2 cellular contexts compared by ENCODE assay signal in the genomic region with DNA sequence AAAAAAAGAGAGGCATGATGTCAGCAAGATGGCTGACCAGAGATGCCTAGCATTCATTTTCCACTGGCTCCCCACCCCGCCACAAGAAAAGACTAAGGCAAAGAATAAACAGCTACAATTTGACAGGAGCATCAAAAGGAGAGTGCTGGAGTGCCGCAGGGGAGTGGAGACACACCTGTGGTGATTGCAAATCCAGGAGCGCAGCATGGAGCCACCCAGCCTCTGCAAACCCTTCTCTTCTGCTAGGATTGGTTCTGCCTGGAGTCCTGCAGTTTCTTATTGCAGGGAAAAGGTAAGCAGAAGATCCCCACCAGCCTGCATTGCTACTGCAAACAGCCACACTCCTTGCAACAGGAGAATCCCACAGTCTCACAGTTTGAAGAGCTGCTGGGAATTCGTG.
TF ChIP-seq lines count a peak whose summit lies in the region.

No MANE protein-coding gene starts in this region.

TF ChIP-seq in A549, 52 proteins besides CTCF, POLR2A, EP300 and RAD21:
- TF ChIP-seq NR3C1 (IDR thresholded peaks at IDR 0.05) (no peak), CEBPB (IDR thresholded peaks at IDR 0.05) (no peak), ZSCAN20 (CRISPR knock-in tag; IDR thresholded peaks at IDR 0.05) (no peak), BHLHE40 (IDR thresholded peaks at IDR 0.05; ENCODE audit: low read depth, low read length) (no peak), TFCP2L1 (CRISPR knock-in tag; IDR thresholded peaks at IDR 0.05) (no peak), EHF (CRISPR knock-in tag; IDR thresholded peaks at IDR 0.05) (no peak), MYC (IDR thresholded peaks at IDR 0.05; ENCODE audit: borderline replicate concordance, low read length) (no peak), SMC3 (IDR thresholded peaks at IDR 0.05) (no peak), ZNF302 (CRISPR knock-in tag; IDR thresholded peaks at IDR 0.05) (no peak), RCOR1 (IDR thresholded peaks at IDR 0.05; ENCODE audit: low read depth, low read length) (no peak), POLR2AphosphoS2 (conservative IDR thresholded peaks at IDR 0.05; ENCODE audit: low read length) (no peak), JUNB (IDR thresholded peaks at IDR 0.05) (no peak), ESRRA (IDR thresholded peaks at IDR 0.05; ENCODE audit: borderline replicate concordance, low read length) (no peak), ZC3H11A (IDR thresholded peaks at IDR 0.05) (no peak)
- TF ChIP-seq, protein P1, sequence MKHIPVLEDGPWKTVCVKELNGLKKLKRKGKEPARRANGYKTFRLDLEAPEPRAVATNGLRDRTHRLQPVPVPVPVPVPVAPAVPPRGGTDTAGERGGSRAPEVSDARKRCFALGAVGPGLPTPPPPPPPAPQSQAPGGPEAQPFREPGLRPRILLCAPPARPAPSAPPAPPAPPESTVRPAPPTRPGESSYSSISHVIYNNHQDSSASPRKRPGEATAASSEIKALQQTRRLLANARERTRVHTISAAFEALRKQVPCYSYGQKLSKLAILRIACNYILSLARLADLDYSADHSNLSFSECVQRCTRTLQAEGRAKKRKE (CRISPR knock-in tag; IDR thresholded peaks at IDR 0.05; ENCODE audit: low read depth): no peak
- TF ChIP-seq, protein P2, sequence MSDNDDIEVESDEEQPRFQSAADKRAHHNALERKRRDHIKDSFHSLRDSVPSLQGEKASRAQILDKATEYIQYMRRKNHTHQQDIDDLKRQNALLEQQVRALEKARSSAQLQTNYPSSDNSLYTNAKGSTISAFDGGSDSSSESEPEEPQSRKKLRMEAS (IDR thresholded peaks at IDR 0.05): no peak

TF ChIP-seq in K562, 482 proteins besides CTCF, POLR2A, EP300 and RAD21:
- TF ChIP-seq MCM3 (IDR thresholded peaks at IDR 0.05) (no peak), ILF3 (IDR thresholded peaks at IDR 0.05; ENCODE audit: borderline replicate concordance) (no peak), ZNF644 (tag; IDR thresholded peaks at IDR 0.05; ENCODE audit: low read depth) (no peak), KLF1 (tag; IDR thresholded peaks at IDR 0.05) (no peak), FOXP1 (CRISPR knock-in tag; IDR thresholded peaks at IDR 0.05) (no peak), ZBTB7A (IDR thresholded peaks at IDR 0.05; ENCODE audit: borderline replicate concordance, control insufficient read depth, low read depth, low read length) (no peak), ZNF311 (CRISPR knock-in tag; IDR thresholded peaks at IDR 0.05) (no peak), ZNF79 (CRISPR knock-in tag; IDR thresholded peaks at IDR 0.05; ENCODE audit: low read depth) (no peak), CBFA2T2 (conservative IDR thresholded peaks at IDR 0.05) (no peak), PRPF4 (IDR thresholded peaks at IDR 0.05; ENCODE audit: insufficient read depth, low read depth, low read length, poor library complexity, severe bottlenecking) (no peak), BRD4 (IDR thresholded peaks at IDR 0.05) (no peak), C11orf30 (IDR thresholded peaks at IDR 0.05; ENCODE audit: low read depth) (no peak), ZC3H4 (CRISPR knock-in tag; IDR thresholded peaks at IDR 0.05; ENCODE audit: borderline replicate concordance) (no peak), JUN (IDR thresholded peaks at IDR 0.05; ENCODE audit: borderline replicate concordance, low read depth, low read length) (no peak), JUN (CRISPR knock-in tag; IDR thresholded peaks at IDR 0.05; ENCODE audit: borderline replicate concordance) (no peak)
- TF ChIP-seq, protein P3, sequence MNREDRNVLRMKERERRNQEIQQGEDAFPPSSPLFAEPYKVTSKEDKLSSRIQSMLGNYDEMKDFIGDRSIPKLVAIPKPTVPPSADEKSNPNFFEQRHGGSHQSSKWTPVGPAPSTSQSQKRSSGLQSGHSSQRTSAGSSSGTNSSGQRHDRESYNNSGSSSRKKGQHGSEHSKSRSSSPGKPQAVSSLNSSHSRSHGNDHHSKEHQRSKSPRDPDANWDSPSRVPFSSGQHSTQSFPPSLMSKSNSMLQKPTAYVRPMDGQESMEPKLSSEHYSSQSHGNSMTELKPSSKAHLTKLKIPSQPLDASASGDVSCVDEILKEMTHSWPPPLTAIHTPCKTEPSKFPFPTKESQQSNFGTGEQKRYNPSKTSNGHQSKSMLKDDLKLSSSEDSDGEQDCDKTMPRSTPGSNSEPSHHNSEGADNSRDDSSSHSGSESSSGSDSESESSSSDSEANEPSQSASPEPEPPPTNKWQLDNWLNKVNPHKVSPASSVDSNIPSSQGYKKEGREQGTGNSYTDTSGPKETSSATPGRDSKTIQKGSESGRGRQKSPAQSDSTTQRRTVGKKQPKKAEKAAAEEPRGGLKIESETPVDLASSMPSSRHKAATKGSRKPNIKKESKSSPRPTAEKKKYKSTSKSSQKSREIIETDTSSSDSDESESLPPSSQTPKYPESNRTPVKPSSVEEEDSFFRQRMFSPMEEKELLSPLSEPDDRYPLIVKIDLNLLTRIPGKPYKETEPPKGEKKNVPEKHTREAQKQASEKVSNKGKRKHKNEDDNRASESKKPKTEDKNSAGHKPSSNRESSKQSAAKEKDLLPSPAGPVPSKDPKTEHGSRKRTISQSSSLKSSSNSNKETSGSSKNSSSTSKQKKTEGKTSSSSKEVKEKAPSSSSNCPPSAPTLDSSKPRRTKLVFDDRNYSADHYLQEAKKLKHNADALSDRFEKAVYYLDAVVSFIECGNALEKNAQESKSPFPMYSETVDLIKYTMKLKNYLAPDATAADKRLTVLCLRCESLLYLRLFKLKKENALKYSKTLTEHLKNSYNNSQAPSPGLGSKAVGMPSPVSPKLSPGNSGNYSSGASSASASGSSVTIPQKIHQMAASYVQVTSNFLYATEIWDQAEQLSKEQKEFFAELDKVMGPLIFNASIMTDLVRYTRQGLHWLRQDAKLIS (CRISPR knock-in tag; IDR thresholded peaks at IDR 0.05): no peak
- TF ChIP-seq, protein P4, sequence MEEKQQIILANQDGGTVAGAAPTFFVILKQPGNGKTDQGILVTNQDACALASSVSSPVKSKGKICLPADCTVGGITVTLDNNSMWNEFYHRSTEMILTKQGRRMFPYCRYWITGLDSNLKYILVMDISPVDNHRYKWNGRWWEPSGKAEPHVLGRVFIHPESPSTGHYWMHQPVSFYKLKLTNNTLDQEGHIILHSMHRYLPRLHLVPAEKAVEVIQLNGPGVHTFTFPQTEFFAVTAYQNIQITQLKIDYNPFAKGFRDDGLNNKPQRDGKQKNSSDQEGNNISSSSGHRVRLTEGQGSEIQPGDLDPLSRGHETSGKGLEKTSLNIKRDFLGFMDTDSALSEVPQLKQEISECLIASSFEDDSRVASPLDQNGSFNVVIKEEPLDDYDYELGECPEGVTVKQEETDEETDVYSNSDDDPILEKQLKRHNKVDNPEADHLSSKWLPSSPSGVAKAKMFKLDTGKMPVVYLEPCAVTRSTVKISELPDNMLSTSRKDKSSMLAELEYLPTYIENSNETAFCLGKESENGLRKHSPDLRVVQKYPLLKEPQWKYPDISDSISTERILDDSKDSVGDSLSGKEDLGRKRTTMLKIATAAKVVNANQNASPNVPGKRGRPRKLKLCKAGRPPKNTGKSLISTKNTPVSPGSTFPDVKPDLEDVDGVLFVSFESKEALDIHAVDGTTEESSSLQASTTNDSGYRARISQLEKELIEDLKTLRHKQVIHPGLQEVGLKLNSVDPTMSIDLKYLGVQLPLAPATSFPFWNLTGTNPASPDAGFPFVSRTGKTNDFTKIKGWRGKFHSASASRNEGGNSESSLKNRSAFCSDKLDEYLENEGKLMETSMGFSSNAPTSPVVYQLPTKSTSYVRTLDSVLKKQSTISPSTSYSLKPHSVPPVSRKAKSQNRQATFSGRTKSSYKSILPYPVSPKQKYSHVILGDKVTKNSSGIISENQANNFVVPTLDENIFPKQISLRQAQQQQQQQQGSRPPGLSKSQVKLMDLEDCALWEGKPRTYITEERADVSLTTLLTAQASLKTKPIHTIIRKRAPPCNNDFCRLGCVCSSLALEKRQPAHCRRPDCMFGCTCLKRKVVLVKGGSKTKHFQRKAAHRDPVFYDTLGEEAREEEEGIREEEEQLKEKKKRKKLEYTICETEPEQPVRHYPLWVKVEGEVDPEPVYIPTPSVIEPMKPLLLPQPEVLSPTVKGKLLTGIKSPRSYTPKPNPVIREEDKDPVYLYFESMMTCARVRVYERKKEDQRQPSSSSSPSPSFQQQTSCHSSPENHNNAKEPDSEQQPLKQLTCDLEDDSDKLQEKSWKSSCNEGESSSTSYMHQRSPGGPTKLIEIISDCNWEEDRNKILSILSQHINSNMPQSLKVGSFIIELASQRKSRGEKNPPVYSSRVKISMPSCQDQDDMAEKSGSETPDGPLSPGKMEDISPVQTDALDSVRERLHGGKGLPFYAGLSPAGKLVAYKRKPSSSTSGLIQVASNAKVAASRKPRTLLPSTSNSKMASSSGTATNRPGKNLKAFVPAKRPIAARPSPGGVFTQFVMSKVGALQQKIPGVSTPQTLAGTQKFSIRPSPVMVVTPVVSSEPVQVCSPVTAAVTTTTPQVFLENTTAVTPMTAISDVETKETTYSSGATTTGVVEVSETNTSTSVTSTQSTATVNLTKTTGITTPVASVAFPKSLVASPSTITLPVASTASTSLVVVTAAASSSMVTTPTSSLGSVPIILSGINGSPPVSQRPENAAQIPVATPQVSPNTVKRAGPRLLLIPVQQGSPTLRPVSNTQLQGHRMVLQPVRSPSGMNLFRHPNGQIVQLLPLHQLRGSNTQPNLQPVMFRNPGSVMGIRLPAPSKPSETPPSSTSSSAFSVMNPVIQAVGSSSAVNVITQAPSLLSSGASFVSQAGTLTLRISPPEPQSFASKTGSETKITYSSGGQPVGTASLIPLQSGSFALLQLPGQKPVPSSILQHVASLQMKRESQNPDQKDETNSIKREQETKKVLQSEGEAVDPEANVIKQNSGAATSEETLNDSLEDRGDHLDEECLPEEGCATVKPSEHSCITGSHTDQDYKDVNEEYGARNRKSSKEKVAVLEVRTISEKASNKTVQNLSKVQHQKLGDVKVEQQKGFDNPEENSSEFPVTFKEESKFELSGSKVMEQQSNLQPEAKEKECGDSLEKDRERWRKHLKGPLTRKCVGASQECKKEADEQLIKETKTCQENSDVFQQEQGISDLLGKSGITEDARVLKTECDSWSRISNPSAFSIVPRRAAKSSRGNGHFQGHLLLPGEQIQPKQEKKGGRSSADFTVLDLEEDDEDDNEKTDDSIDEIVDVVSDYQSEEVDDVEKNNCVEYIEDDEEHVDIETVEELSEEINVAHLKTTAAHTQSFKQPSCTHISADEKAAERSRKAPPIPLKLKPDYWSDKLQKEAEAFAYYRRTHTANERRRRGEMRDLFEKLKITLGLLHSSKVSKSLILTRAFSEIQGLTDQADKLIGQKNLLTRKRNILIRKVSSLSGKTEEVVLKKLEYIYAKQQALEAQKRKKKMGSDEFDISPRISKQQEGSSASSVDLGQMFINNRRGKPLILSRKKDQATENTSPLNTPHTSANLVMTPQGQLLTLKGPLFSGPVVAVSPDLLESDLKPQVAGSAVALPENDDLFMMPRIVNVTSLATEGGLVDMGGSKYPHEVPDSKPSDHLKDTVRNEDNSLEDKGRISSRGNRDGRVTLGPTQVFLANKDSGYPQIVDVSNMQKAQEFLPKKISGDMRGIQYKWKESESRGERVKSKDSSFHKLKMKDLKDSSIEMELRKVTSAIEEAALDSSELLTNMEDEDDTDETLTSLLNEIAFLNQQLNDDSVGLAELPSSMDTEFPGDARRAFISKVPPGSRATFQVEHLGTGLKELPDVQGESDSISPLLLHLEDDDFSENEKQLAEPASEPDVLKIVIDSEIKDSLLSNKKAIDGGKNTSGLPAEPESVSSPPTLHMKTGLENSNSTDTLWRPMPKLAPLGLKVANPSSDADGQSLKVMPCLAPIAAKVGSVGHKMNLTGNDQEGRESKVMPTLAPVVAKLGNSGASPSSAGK (IDR thresholded peaks at IDR 0.05): no peak
- TF ChIP-seq, protein P5, sequence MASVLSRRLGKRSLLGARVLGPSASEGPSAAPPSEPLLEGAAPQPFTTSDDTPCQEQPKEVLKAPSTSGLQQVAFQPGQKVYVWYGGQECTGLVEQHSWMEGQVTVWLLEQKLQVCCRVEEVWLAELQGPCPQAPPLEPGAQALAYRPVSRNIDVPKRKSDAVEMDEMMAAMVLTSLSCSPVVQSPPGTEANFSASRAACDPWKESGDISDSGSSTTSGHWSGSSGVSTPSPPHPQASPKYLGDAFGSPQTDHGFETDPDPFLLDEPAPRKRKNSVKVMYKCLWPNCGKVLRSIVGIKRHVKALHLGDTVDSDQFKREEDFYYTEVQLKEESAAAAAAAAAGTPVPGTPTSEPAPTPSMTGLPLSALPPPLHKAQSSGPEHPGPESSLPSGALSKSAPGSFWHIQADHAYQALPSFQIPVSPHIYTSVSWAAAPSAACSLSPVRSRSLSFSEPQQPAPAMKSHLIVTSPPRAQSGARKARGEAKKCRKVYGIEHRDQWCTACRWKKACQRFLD (CRISPR knock-in tag; IDR thresholded peaks at IDR 0.05): no peak
- TF ChIP-seq, protein P6, sequence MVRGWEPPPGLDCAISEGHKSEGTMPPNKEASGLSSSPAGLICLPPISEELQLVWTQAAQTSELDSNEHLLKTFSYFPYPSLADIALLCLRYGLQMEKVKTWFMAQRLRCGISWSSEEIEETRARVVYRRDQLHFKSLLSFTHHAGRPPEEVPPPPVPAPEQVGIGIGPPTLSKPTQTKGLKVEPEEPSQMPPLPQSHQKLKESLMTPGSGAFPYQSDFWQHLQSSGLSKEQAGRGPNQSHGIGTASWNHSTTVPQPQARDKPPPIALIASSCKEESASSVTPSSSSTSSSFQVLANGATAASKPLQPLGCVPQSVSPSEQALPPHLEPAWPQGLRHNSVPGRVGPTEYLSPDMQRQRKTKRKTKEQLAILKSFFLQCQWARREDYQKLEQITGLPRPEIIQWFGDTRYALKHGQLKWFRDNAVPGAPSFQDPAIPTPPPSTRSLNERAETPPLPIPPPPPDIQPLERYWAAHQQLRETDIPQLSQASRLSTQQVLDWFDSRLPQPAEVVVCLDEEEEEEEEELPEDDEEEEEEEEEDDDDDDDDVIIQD (CRISPR knock-in tag; IDR thresholded peaks at IDR 0.05): no peak
